ENCODE assay signal across 1 cellular context in the genomic region with DNA sequence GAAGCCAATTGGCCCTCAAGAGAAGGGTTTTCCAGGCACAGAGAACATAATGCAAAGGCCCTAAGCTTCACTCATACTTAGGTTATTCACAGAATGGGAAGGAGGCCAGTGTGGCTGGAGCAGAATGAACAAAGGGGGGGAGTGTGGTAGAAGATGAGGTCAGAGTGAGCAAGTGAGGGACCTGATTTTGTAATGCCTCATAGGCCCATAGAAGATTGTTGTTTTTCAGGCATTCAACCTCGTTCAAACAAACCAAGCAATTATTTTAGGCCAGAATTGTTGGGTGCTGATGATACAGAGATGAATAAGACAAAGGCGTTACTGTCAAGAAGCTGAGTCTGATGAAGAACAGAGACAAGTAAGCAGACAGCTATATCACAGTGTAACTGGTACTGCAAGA.
A peak's percentile ranks its signal among the peaks of the same experiment; 100 is the strongest.
TF ChIP-seq lines count a peak whose summit lies in the region.

No MANE protein-coding gene starts in this region.

TF ChIP-seq in SK-N-SH, 30 proteins besides CTCF, POLR2A, EP300 and RAD21 (continued from another document):
- peak; percentile 66; the same call in 1 of the 2 replicates for TF ChIP-seq MAX (IDR thresholded peaks at IDR 0.05; ENCODE audit: low read depth)
- TF ChIP-seq PBX3 (IDR thresholded peaks at IDR 0.05), result peak; percentile 95
- TF ChIP-seq NRF1 (IDR thresholded peaks at IDR 0.05; ENCODE audit: low read depth, low read length), result no peak
- no peak for TF ChIP-seq ELF1 (IDR thresholded peaks at IDR 0.05)
- no peak for TF ChIP-seq RFX5 (IDR thresholded peaks at IDR 0.05; ENCODE audit: low read length)
- no peak for TF ChIP-seq TAF1 (IDR thresholded peaks at IDR 0.05; ENCODE audit: borderline replicate concordance, low read depth, low read length)
- peak; percentile 99 for TF ChIP-seq TCF12 (IDR thresholded peaks at IDR 0.05)
- no peak for TF ChIP-seq IRF3 (IDR thresholded peaks at IDR 0.05; ENCODE audit: low read depth, low read length)
- peak; percentile 64; the same call in 1 of the 2 replicates for TF ChIP-seq POLR2AphosphoS5 (IDR thresholded peaks at IDR 0.05; ENCODE audit: low read depth, low read length)
- peak; percentile 62; the same call in 1 of the 2 replicates for TF ChIP-seq FOSL2 (IDR thresholded peaks at IDR 0.05; ENCODE audit: borderline replicate concordance, low read depth)
- TF ChIP-seq USF2 (IDR thresholded peaks at IDR 0.05; ENCODE audit: borderline replicate concordance, low read depth, low read length), result no peak
- TF ChIP-seq, protein P1, sequence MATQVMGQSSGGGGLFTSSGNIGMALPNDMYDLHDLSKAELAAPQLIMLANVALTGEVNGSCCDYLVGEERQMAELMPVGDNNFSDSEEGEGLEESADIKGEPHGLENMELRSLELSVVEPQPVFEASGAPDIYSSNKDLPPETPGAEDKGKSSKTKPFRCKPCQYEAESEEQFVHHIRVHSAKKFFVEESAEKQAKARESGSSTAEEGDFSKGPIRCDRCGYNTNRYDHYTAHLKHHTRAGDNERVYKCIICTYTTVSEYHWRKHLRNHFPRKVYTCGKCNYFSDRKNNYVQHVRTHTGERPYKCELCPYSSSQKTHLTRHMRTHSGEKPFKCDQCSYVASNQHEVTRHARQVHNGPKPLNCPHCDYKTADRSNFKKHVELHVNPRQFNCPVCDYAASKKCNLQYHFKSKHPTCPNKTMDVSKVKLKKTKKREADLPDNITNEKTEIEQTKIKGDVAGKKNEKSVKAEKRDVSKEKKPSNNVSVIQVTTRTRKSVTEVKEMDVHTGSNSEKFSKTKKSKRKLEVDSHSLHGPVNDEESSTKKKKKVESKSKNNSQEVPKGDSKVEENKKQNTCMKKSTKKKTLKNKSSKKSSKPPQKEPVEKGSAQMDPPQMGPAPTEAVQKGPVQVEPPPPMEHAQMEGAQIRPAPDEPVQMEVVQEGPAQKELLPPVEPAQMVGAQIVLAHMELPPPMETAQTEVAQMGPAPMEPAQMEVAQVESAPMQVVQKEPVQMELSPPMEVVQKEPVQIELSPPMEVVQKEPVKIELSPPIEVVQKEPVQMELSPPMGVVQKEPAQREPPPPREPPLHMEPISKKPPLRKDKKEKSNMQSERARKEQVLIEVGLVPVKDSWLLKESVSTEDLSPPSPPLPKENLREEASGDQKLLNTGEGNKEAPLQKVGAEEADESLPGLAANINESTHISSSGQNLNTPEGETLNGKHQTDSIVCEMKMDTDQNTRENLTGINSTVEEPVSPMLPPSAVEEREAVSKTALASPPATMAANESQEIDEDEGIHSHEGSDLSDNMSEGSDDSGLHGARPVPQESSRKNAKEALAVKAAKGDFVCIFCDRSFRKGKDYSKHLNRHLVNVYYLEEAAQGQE (IDR thresholded peaks at IDR 0.05; ENCODE audit: low read depth, low read length), result no peak
- peak; percentile 83 for TF ChIP-seq NFIC (IDR thresholded peaks at IDR 0.05; ENCODE audit: borderline replicate concordance)
- no peak for TF ChIP-seq YY1 (IDR thresholded peaks at IDR 0.05; ENCODE audit: low read depth)
- TF ChIP-seq GABPA (IDR thresholded peaks at IDR 0.05; ENCODE audit: low read depth), result no peak
- TF ChIP-seq JUND (IDR thresholded peaks at IDR 0.05), result peak; percentile 61
- no peak for TF ChIP-seq RCOR1 (IDR thresholded peaks at IDR 0.05; ENCODE audit: low read length)
- TF ChIP-seq, protein P2, sequence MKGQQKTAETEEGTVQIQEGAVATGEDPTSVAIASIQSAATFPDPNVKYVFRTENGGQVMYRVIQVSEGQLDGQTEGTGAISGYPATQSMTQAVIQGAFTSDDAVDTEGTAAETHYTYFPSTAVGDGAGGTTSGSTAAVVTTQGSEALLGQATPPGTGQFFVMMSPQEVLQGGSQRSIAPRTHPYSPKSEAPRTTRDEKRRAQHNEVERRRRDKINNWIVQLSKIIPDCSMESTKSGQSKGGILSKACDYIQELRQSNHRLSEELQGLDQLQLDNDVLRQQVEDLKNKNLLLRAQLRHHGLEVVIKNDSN (IDR thresholded peaks at IDR 0.05; ENCODE audit: borderline replicate concordance, low read depth), result no peak
- no peak for TF ChIP-seq FOXJ3 (CRISPR knock-in tag; IDR thresholded peaks at IDR 0.05)
- TF ChIP-seq FOXM1 (IDR thresholded peaks at IDR 0.05; ENCODE audit: low read depth), result peak; percentile 44; the same call in 1 of the 2 replicates
- TF ChIP-seq RXRA (IDR thresholded peaks at IDR 0.05; ENCODE audit: borderline replicate concordance, low read depth), result peak; percentile 80
- TF ChIP-seq TEAD4 (IDR thresholded peaks at IDR 0.05; ENCODE audit: borderline replicate concordance, insufficient read depth), result peak; percentile 71; the same call in 1 of the 2 replicates
- TF ChIP-seq MEF2A (IDR thresholded peaks at IDR 0.05; ENCODE audit: borderline replicate concordance, low read depth), result peak; percentile 11; the same call in 1 of the 2 replicates
- no peak for TF ChIP-seq MXI1 (IDR thresholded peaks at IDR 0.05; ENCODE audit: low read depth, low read length)
